ENCODE assay signal across 1 cellular context in genomic region chr17:78665952-78666920, GRCh38.
TF ChIP-seq lines count a peak whose summit lies in the region.

No MANE protein-coding gene starts in this region.

TF ChIP-seq in K562, 482 proteins besides CTCF, POLR2A, EP300 and RAD21 (continued from another document and continues in another):
- TF ChIP-seq ZBTB40 (IDR thresholded peaks at IDR 0.05) (peak; percentile 63; the same call in 1 of the 2 replicates), ZBTB40 (CRISPR knock-in tag; IDR thresholded peaks at IDR 0.05) (no peak), ZNF165 (CRISPR knock-in tag; IDR thresholded peaks at IDR 0.05; ENCODE audit: borderline replicate concordance) (no peak), NR2F6 (CRISPR knock-in tag; IDR thresholded peaks at IDR 0.05) (no peak), SMARCB1 (IDR thresholded peaks at IDR 0.05; ENCODE audit: insufficient read length, low read depth) (no peak), ZNF408 (CRISPR knock-in tag; IDR thresholded peaks at IDR 0.05; ENCODE audit: low read depth) (no peak), TEAD2 (tag; IDR thresholded peaks at IDR 0.05) (no peak), FOXA1 (IDR thresholded peaks at IDR 0.05; ENCODE audit: borderline replicate concordance) (peak; percentile 99), ZNF639 (CRISPR knock-in tag; conservative IDR thresholded peaks at IDR 0.05 in 1 of 2, IDR thresholded peaks at IDR 0.05 in 1 of 2) (peak in 1 of 2 experiments; percentile 71; a peak in 1 of 4 replicates), NFE2 (IDR thresholded peaks at IDR 0.05; ENCODE audit: low read depth) (peak; percentile 39), ESRRA (IDR thresholded peaks at IDR 0.05; ENCODE audit: borderline replicate concordance, low read depth) (peak; percentile 92; the same call in 1 of the 2 replicates), SPI1 (IDR thresholded peaks at IDR 0.05; ENCODE audit: borderline replicate concordance, low read depth, low read length) (peak; percentile 62), BHLHE40 (IDR thresholded peaks at IDR 0.05; ENCODE audit: low read length) (peak; percentile 95), L3MBTL2 (IDR thresholded peaks at IDR 0.05) (peak; percentile 70), ZFPM2 (CRISPR knock-in tag; IDR thresholded peaks at IDR 0.05) (0 out of 2 replicates have a peak, but pooled peaks have one; percentile 31), SMAD1 (IDR thresholded peaks at IDR 0.05; ENCODE audit: low read depth, low read length, partially characterized antibody) (peak; percentile 89), ETV1 (tag; conservative IDR thresholded peaks at IDR 0.05; ENCODE audit: low read depth) (peak; percentile 97), PHB2 (IDR thresholded peaks at IDR 0.05; ENCODE audit: low read depth) (peak; percentile 86), ZNF75A (CRISPR knock-in tag; IDR thresholded peaks at IDR 0.05) (no peak), ZBTB7A (IDR thresholded peaks at IDR 0.05; ENCODE audit: borderline replicate concordance, control insufficient read depth, low read depth, low read length) (peak; percentile 48; the same call in 1 of the 2 replicates), ZNF766 (CRISPR knock-in tag; conservative IDR thresholded peaks at IDR 0.05) (peak; percentile 91), NFIX (CRISPR knock-in tag; IDR thresholded peaks at IDR 0.05; ENCODE audit: low read depth) (no peak), NCOR1 (IDR thresholded peaks at IDR 0.05) (peak; percentile 98), ELF1 (tag; IDR thresholded peaks at IDR 0.05) (peak; percentile 89), POLR2B (IDR thresholded peaks at IDR 0.05; ENCODE audit: low read depth, partially characterized antibody) (no peak), HLTF (IDR thresholded peaks at IDR 0.05) (no peak), GATA2 (CRISPR knock-in tag; IDR thresholded peaks at IDR 0.05) (peak; percentile 95), EP400 (IDR thresholded peaks at IDR 0.05) (peak; percentile 29; the same call in 1 of the 2 replicates)
- TF ChIP-seq, protein P1, sequence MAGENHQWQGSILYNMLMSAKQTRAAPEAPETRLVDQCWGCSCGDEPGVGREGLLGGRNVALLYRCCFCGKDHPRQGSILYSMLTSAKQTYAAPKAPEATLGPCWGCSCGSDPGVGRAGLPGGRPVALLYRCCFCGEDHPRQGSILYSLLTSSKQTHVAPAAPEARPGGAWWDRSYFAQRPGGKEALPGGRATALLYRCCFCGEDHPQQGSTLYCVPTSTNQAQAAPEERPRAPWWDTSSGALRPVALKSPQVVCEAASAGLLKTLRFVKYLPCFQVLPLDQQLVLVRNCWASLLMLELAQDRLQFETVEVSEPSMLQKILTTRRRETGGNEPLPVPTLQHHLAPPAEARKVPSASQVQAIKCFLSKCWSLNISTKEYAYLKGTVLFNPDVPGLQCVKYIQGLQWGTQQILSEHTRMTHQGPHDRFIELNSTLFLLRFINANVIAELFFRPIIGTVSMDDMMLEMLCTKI (IDR thresholded peaks at IDR 0.05; ENCODE audit: partially characterized antibody) = no peak
- TF ChIP-seq, protein P2, sequence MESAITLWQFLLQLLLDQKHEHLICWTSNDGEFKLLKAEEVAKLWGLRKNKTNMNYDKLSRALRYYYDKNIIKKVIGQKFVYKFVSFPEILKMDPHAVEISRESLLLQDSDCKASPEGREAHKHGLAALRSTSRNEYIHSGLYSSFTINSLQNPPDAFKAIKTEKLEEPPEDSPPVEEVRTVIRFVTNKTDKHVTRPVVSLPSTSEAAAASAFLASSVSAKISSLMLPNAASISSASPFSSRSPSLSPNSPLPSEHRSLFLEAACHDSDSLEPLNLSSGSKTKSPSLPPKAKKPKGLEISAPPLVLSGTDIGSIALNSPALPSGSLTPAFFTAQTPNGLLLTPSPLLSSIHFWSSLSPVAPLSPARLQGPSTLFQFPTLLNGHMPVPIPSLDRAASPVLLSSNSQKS (CRISPR knock-in tag; IDR thresholded peaks at IDR 0.05) = no peak
- TF ChIP-seq, protein P3, sequence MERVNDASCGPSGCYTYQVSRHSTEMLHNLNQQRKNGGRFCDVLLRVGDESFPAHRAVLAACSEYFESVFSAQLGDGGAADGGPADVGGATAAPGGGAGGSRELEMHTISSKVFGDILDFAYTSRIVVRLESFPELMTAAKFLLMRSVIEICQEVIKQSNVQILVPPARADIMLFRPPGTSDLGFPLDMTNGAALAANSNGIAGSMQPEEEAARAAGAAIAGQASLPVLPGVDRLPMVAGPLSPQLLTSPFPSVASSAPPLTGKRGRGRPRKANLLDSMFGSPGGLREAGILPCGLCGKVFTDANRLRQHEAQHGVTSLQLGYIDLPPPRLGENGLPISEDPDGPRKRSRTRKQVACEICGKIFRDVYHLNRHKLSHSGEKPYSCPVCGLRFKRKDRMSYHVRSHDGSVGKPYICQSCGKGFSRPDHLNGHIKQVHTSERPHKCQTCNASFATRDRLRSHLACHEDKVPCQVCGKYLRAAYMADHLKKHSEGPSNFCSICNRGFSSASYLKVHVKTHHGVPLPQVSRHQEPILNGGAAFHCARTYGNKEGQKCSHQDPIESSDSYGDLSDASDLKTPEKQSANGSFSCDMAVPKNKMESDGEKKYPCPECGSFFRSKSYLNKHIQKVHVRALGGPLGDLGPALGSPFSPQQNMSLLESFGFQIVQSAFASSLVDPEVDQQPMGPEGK (CRISPR knock-in tag; IDR thresholded peaks at IDR 0.05; ENCODE audit: borderline replicate concordance) = no peak
- TF ChIP-seq, protein P4, sequence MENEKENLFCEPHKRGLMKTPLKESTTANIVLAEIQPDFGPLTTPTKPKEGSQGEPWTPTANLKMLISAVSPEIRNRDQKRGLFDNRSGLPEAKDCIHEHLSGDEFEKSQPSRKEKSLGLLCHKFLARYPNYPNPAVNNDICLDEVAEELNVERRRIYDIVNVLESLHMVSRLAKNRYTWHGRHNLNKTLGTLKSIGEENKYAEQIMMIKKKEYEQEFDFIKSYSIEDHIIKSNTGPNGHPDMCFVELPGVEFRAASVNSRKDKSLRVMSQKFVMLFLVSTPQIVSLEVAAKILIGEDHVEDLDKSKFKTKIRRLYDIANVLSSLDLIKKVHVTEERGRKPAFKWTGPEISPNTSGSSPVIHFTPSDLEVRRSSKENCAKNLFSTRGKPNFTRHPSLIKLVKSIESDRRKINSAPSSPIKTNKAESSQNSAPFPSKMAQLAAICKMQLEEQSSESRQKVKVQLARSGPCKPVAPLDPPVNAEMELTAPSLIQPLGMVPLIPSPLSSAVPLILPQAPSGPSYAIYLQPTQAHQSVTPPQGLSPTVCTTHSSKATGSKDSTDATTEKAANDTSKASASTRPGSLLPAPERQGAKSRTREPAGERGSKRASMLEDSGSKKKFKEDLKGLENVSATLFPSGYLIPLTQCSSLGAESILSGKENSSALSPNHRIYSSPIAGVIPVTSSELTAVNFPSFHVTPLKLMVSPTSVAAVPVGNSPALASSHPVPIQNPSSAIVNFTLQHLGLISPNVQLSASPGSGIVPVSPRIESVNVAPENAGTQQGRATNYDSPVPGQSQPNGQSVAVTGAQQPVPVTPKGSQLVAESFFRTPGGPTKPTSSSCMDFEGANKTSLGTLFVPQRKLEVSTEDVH (IDR thresholded peaks at IDR 0.05; ENCODE audit: low read depth, partially characterized antibody) = peak; percentile 64
